Comparison of ENCODE assay signal across 8 cellular contexts in genomic region chr5:36657563-36657995, GRCh38. TPM values are rescaled to one million over a fixed set of nuclear protein-coding genes. Genes with fewer than 3 reads are reported as not detected.
DNase-seq lines count a peak whose midpoint lies in the region; ATAC-seq, FAIRE-seq and TF ChIP-seq lines count a peak whose summit lies in the region.

No MANE protein-coding gene starts in this region.

- TF ChIP-seq POLR2A in testis (IDR thresholded peaks at IDR 0.05) (no peak), erythroblast (IDR thresholded peaks at IDR 0.05; ENCODE audit: low read length) (no peak)

- peak; percentile 94 for FAIRE-seq in keratinocyte (lab: Jason Lieb, UNC)

- H3K36me3 ChIP-seq in ascending aorta (no peaks in the 10 kb centered on the region), keratinocyte (ENCODE audit: control insufficient read depth in 2 of 2, extremely low read depth in 1 of 2, insufficient read depth in 2 of 2, low read length in 2 of 2) (peaks cover 0 to 1% of the 10 kb centered on the region in 2 experiments), testis (ENCODE audit: low read depth, missing control alignments) (no peaks in the 10 kb centered on the region)

- H3K4me3 ChIP-seq in ascending aorta (no peak overlapping the region), keratinocyte (ENCODE audit: control insufficient read depth in 2 of 3, extremely low read depth in 1 of 3, insufficient read depth in 2 of 3, low read depth in 1 of 3, low read length in 3 of 3) (peak overlapping the region in 1 of 3 experiments; percentile 49), testis (no peak overlapping the region)

- WGBS in testis, 2 donors: 63 to 65% methylated on average over 5 of the region's 5 CpGs

- peak; percentile 96 for DNase-seq in KBM-7
- peak in 1 of 2 donors; percentile 85 for DNase-seq in ascending aorta (ENCODE audit: low spot score in 2 of 2)
- DNase-seq in keratinocyte (ENCODE audit: low read depth, low spot score): peak; percentile 98
- DNase-seq in testis: peak; percentile 61
- DNase-seq in NCI-H1694 treated with DMSO at 0.1 percent for 48 hours (lab: John Stamatoyannopoulos, UW): no peak
- DNase-seq in erythroblast (lab: John Stamatoyannopoulos, UW): no peak

- intact Hi-C loops in ascending aorta (cut with DNase I): loop anchor here (5.0 kb wide), 1 partner anchor 35 kb away; no protein-coding TSS in a partner anchor
- intact Hi-C loops in testis (cut with DNase I; ENCODE audit: low total_unique reads): no loop called here

- no peaks in the 10 kb centered on the region for H3K27me3 ChIP-seq in ascending aorta
- no peaks in the 10 kb centered on the region for H3K27me3 ChIP-seq in keratinocyte (ENCODE audit: control insufficient read depth, extremely low read depth, insufficient read depth, low read length)
- no peaks in the 10 kb centered on the region for H3K27me3 ChIP-seq in testis

- no peaks in the 10 kb centered on the region for H4K20me1 ChIP-seq in keratinocyte (ENCODE audit: control insufficient read depth, extremely low read depth, insufficient read depth, low read length)

- H3K27ac ChIP-seq in ascending aorta (peak overlapping the region; percentile 6 to 11), keratinocyte (ENCODE audit: control insufficient read depth, insufficient read depth, low read length) (peak overlapping the region; percentile 90), testis (no peak overlapping the region)

- peak overlapping the region; percentile 63 for H3K9ac ChIP-seq in keratinocyte (ENCODE audit: control insufficient read depth, extremely low read depth, insufficient read depth, low read length)

- H3K79me2 ChIP-seq in keratinocyte (ENCODE audit: control insufficient read depth, insufficient read depth, low read length): no peaks in the 10 kb centered on the region

- H3K4me1 ChIP-seq in ascending aorta: peaks cover 3 to 4% of the 10 kb centered on the region in 2 donors
- H3K4me1 ChIP-seq in keratinocyte (ENCODE audit: control insufficient read depth, extremely low read depth, insufficient read depth, low read length): peaks cover 61% of the 10 kb centered on the region
- peaks cover 4% of the 10 kb centered on the region for H3K4me1 ChIP-seq in testis

- peak overlapping the region; percentile 77 for H3K4me2 ChIP-seq in keratinocyte (ENCODE audit: control insufficient read depth, extremely low read depth, insufficient read depth, low read depth, low read length)

- H3K9me3 ChIP-seq in ascending aorta: no peaks in the 10 kb centered on the region
- H3K9me3 ChIP-seq in keratinocyte (ENCODE audit: control insufficient read depth, low read depth, low read length): no peaks in the 10 kb centered on the region
- no peaks in the 10 kb centered on the region for H3K9me3 ChIP-seq in testis

- dilution Hi-C loops in keratinocyte (cut with MboI; ENCODE audit: extremely low pct_ligation_motif_present, low sequenced_read_pairs): no loop called here

- no peak for ATAC-seq in GM19455 (IDR thresholded peaks at IDR 0.05; ENCODE audit: unreplicated experiment)
- no peak for ATAC-seq in HG02970 (IDR thresholded peaks at IDR 0.05; ENCODE audit: low FRiP score, unreplicated experiment)

- no peak for TF ChIP-seq CTCF in ascending aorta (IDR thresholded peaks at IDR 0.05)
- TF ChIP-seq CTCF in keratinocyte (optimal IDR thresholded peaks at IDR 0.05 in 1 of 3, IDR thresholded peaks at IDR 0.05 in 1 of 3, conservative IDR thresholded peaks at IDR 0.05 in 1 of 3; ENCODE audit: extremely low read depth in 1 of 3, insufficient read depth in 2 of 3, low read length in 3 of 3): no peak
- no peak for TF ChIP-seq CTCF in testis (IDR thresholded peaks at IDR 0.05)

- H3K9me1 ChIP-seq in keratinocyte (ENCODE audit: control insufficient read depth, extremely low read depth, insufficient read depth, low read length): no peaks in the 10 kb centered on the region

- in situ Hi-C loops in KBM-7 (cut with MboI; ENCODE audit: low pct_unique_long_range_greater_than_20kb, low sequenced_read_pairs): no loop called here

- H2AFZ ChIP-seq in keratinocyte (ENCODE audit: control insufficient read depth, low read length): peak overlapping the region; percentile 55

RNA-seq across cellular contexts. Expression of gene SLC1A3, which starts 51.2 kb away (rescaled TPM):
- 3.0 TPM for total RNA-seq in ascending aorta
- 16.6 to 22.2 TPM (median 17.0 TPM) in 3 replicates for polyA plus RNA-seq in keratinocyte
- 6.1 TPM for polyA plus RNA-seq in keratinocyte (2011; ENCODE audit: low read depth)
- 4.7 and 7.4 TPM in 2 replicates for polyA plus RNA-seq in keratinocyte (2011; cell fraction: cytosol; rRNA removed)
- 21.0 and 24.3 TPM in 2 replicates for polyA plus RNA-seq in keratinocyte (2011; cell fraction: nucleus; rRNA removed)
- polyA plus RNA-seq in keratinocyte (2012; ENCODE audit: low replicate concordance): 8.6 and 16.3 TPM in 2 replicates
- 36.0 to 56.9 TPM (median 40.3 TPM) in 3 replicates for polyA minus RNA-seq in keratinocyte
- polyA minus RNA-seq in keratinocyte (2011; cell fraction: cytosol; rRNA and poly(A)+ RNA removed): 18.8 TPM
- polyA minus RNA-seq in keratinocyte (2011; cell fraction: nucleus; rRNA and poly(A)+ RNA removed): 51.1 and 73.7 TPM in 2 replicates
- 10 to 100 TPM in 1 of 2 donors, 1 to 10 TPM in 1; 6.6 to 10.8 TPM for total RNA-seq in testis
- 3.6 TPM for polyA plus RNA-seq in testis (ENCODE audit: insufficient read depth, low read depth, low replicate concordance)

Comparison
In these comparisons a context has a peak if more than half of its experiments do, and no peak if none do; other contexts are left out.
1. DNase-seq: peak in KBM-7 (single experiment), keratinocyte (single experiment) and testis (single experiment); none in NCI-H1694 treated with DMSO at 0.1 percent for 48 hours (single experiment) and erythroblast (0 of 2).
2. H3K27ac ChIP-seq: peak in ascending aorta (2 of 2) and keratinocyte (single experiment); none in testis (0 of 2).